Comparison of ENCODE assay signal across 9 cellular contexts in the genomic region with DNA sequence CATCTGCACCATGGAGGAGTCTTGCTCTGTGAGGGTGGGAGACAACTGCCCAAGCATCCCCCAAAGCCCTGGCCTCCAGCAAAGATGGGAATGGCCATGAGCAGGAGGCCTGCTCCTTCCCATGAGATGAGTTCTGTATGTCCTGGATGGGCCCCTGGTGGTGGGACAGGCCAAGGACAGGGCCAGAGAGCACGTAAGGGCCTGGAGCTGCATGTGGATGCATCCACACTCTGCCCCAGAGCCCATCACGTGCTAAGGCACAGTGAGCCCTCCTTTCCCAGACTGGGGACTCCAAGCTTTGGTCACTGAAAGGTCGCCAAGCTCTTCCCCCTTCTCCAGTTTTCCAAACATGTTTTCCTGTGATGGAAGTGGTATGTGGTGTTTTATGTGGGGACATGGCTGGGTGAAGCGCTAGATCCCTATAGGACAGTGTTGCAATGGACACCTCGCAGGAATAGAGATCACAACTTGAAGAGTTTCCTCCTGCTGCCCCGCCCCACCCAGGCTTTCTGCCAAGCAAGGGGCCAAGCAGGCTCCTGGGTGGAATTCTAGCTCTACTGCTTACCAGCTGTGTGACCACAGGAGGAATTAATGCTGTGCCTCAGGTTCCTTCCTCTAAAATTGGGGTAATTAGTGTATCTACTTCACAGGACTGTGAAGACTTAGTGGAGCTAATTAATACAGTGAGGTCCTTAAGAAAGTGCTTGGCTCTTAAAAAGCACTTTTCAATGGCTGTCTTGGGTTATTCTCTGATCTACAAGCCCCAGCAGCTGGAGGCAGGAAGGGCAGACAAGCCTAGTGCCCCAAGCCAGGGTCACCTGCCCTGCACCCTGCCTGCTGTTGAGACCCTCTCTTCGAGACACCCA.
DNase-seq lines count a peak whose midpoint lies in the region; ATAC-seq, FAIRE-seq and TF ChIP-seq lines count a peak whose summit lies in the region.
"Had no signal": no experiment of that assay in that cellular context is flagged by ENCODE, and none has a peak within 500 bp of the region (broad histone marks: within the 10 kb centered on the region; RNA-seq: fewer than 3 reads in every experiment).

No MANE protein-coding gene starts in this region.

- no peak for TF ChIP-seq POLR2A in H54 (IDR thresholded peaks at IDR 0.05; ENCODE audit: low read depth, low read length)

- H3K27me3 ChIP-seq in SJCRH30 (no peaks in the 10 kb centered on the region), skeletal muscle tissue (ENCODE audit: control insufficient read depth in 3 of 3, insufficient read depth in 3 of 3, low read length in 3 of 3) (no peaks in the 10 kb centered on the region)

- H3K27ac ChIP-seq in SJCRH30 = peak overlapping the region; percentile 7; the same call in 1 of the 2 replicates
- no peak overlapping the region for H3K27ac ChIP-seq in skeletal muscle tissue (ENCODE audit: low read depth, low read length)

- H3K36me3 ChIP-seq in SJCRH30 (no peaks in the 10 kb centered on the region), skeletal muscle tissue (ENCODE audit: control insufficient read depth in 3 of 3, insufficient read depth in 3 of 3, low read length in 3 of 3) (no peaks in the 10 kb centered on the region)

- H3K9me3 ChIP-seq in SJCRH30 (replicated peaks) (no peaks in the 10 kb centered on the region), skeletal muscle tissue (ENCODE audit: control insufficient read depth in 3 of 3, low read length in 3 of 3) (no peaks in the 10 kb centered on the region)

- TF ChIP-seq CTCF in fibroblast of pulmonary artery (IDR thresholded peaks at IDR 0.05; ENCODE audit: low read length, missing control alignments) = peak; percentile 15

- DNase-seq in H54 (ENCODE audit: insufficient read length, low spot score) (peak; percentile 62), SJCRH30 (peak; percentile 75 to 76), fibroblast of pulmonary artery (ENCODE audit: low read depth) (peak; percentile 77), NCI-H1048 (lab: John Stamatoyannopoulos, UW) (no peak), hippocampal formation (lab: John Stamatoyannopoulos, UW) (no peak)
- no peak for DNase-seq in activated effector memory CD4-positive, alpha-beta T cell treated with anti-CD3 and anti-CD28 coated beads, Interleukin-2, amount 50 U/mL, for 16 hours

- H3K9ac ChIP-seq in skeletal muscle tissue (ENCODE audit: low read depth in 1 of 3, low read length in 3 of 3) = peak overlapping the region; percentile 20 to 34 (median 27)

- no peak for FAIRE-seq in H54 (lab: Jason Lieb, UNC)
- FAIRE-seq: colon had no signal

- peaks cover 27% of the 10 kb centered on the region for H3K4me1 ChIP-seq in SJCRH30
- H3K4me1 ChIP-seq in skeletal muscle tissue (ENCODE audit: control insufficient read depth in 3 of 3, insufficient read depth in 3 of 3, low read length in 3 of 3) = peaks cover 72 to 91% (median 73%) of the 10 kb centered on the region in 3 donors

- H3K4me3 ChIP-seq in SJCRH30 (no peak overlapping the region), fibroblast of pulmonary artery (replicated peaks; ENCODE audit: low read depth, low read length) (no peak overlapping the region), skeletal muscle tissue (ENCODE audit: low read length in 3 of 3) (no peak overlapping the region)

- ATAC-seq in GM19452 (IDR thresholded peaks at IDR 0.05; ENCODE audit: unreplicated experiment) = no peak

Comparison
In these comparisons a context has a peak if more than half of its experiments do, and no peak if none do; other contexts are left out.
1. DNase-seq: peak in H54 (single experiment), SJCRH30 (2 of 2) and fibroblast of pulmonary artery (single experiment); none in NCI-H1048 (single experiment), hippocampal formation (0 of 2) and activated effector memory CD4-positive, alpha-beta T cell treated with anti-CD3 and anti-CD28 coated beads, Interleukin-2, amount 50 U/mL, for 16 hours (single experiment).